ENCODE assay signal across 1 cellular context in the genomic region with DNA sequence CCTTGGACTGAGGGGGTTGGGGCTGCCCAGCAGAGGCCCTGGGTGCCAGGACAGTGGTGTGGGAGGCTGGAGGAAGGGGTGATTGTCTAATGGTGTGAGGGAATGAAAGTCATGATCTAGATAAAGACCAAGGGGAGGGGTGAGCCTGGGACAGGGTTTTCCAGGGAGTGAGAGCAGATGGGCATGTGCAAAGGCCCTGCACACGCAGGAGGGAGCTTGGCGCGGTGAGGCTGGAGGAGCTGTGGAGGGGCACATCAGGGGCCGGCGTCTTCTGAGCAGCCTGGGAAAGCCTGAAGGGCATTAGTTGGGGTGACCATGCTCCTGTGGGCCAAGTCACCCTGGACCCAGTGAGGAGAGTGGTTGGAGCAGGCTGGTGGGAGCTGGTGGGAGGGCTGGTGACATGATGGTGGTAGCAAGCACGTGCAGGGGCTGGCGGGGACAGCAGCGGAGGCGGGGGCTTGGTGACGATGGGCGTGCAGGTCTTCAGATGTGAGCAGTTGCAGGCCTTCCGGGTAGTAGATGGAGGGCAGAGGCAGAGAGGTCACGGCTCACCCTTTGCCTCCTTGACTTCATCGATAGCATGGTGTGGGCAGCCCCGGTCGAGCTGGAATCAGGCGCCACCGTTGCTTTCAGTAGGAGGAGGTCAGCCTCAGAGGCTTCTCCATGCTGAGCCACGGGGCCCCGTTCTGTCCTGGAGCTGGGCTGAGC.
TF ChIP-seq lines count a peak whose summit lies in the region.

No MANE protein-coding gene starts in this region.

TF ChIP-seq in HEK293, 187 proteins besides CTCF, POLR2A, EP300 and RAD21 (continued from another document):
- TF ChIP-seq, protein P1, sequence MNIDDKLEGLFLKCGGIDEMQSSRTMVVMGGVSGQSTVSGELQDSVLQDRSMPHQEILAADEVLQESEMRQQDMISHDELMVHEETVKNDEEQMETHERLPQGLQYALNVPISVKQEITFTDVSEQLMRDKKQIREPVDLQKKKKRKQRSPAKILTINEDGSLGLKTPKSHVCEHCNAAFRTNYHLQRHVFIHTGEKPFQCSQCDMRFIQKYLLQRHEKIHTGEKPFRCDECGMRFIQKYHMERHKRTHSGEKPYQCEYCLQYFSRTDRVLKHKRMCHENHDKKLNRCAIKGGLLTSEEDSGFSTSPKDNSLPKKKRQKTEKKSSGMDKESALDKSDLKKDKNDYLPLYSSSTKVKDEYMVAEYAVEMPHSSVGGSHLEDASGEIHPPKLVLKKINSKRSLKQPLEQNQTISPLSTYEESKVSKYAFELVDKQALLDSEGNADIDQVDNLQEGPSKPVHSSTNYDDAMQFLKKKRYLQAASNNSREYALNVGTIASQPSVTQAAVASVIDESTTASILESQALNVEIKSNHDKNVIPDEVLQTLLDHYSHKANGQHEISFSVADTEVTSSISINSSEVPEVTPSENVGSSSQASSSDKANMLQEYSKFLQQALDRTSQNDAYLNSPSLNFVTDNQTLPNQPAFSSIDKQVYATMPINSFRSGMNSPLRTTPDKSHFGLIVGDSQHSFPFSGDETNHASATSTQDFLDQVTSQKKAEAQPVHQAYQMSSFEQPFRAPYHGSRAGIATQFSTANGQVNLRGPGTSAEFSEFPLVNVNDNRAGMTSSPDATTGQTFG (tag by site-specific recombination; IDR thresholded peaks at IDR 0.05; ENCODE audit: borderline replicate concordance): no peak
- TF ChIP-seq ZNF169 (tag by site-specific recombination; IDR thresholded peaks at IDR 0.05) (no peak), ZNF792 (tag by site-specific recombination; IDR thresholded peaks at IDR 0.05) (no peak)
